Comparison of ENCODE assay signal across 8 cellular contexts in genomic region chr13:94596575-94596971, GRCh38. TPM values are rescaled to one million over a fixed set of nuclear protein-coding genes. Genes with fewer than 3 reads are reported as not detected.
DNase-seq lines count a peak whose midpoint lies in the region; ATAC-seq lines count a peak whose summit lies in the region.

No MANE protein-coding gene starts in this region.

- no peak for ATAC-seq in Right ventricle myocardium inferior
- no peak for ATAC-seq in Right ventricle myocardium superior (ENCODE audit: poor library complexity)
- ATAC-seq in GM19328 (IDR thresholded peaks at IDR 0.05; ENCODE audit: unreplicated experiment), result no peak
- ATAC-seq in GM18498 (IDR thresholded peaks at IDR 0.05; ENCODE audit: unreplicated experiment), result no peak

- DNase-seq in Right ventricle myocardium inferior (ENCODE audit: missing footprints), result peak; percentile 62
- DNase-seq in Right ventricle myocardium superior, result no peak
- no peak for DNase-seq in ureter (ENCODE audit: low spot score)
- DNase-seq in NCI-H510A treated with DMSO at 0.1 percent for 48 hours (lab: John Stamatoyannopoulos, UW), result no peak

- peaks cover 5 to 6% of the 10 kb centered on the region in 2 donors for H3K36me3 ChIP-seq in muscle layer of duodenum (ENCODE audit: control insufficient read depth in 1 of 2, insufficient read depth in 2 of 2, low read length in 2 of 2)

- H3K27me3 ChIP-seq in muscle layer of duodenum (ENCODE audit: low read depth, low read length), result no peaks in the 10 kb centered on the region

- H3K27ac ChIP-seq in cingulate gyrus (ENCODE audit: low read depth, low read length) (peak overlapping the region; percentile 10), muscle layer of duodenum (ENCODE audit: low read length) (no peak overlapping the region)

- H3K4me3 ChIP-seq in muscle layer of duodenum (ENCODE audit: low read depth in 1 of 2, low read length in 2 of 2), result peak overlapping the region; percentile 68 to 94

- peaks cover 17 to 18% of the 10 kb centered on the region in 2 donors for H3K4me1 ChIP-seq in muscle layer of duodenum (ENCODE audit: control insufficient read depth in 1 of 2, insufficient read depth in 2 of 2, low read length in 2 of 2)

- intact Hi-C loops in Right ventricle myocardium inferior (cut with DNase I) (no loop called here), Right ventricle myocardium superior (cut with DNase I) (no loop called here)

- H3K9me3 ChIP-seq in muscle layer of duodenum (ENCODE audit: control insufficient read depth in 1 of 2, low read length in 2 of 2), result no peaks in the 10 kb centered on the region

RNA-seq across cellular contexts. Expression of gene TGDS, which starts 0.6 kb away (rescaled TPM):
- total RNA-seq in Right ventricle myocardium inferior, result 5.2 TPM
- total RNA-seq in Right ventricle myocardium superior, result 4.5 TPM
- 11.5 TPM for total RNA-seq in ureter

RNA-seq across cellular contexts. Expression of gene GPR180, which starts 5.1 kb away (rescaled TPM):
- total RNA-seq in Right ventricle myocardium inferior (5.7 TPM), Right ventricle myocardium superior (5.5 TPM), ureter (5.1 TPM)
